12 cellular contexts compared by ENCODE assay signal in the genomic region with DNA sequence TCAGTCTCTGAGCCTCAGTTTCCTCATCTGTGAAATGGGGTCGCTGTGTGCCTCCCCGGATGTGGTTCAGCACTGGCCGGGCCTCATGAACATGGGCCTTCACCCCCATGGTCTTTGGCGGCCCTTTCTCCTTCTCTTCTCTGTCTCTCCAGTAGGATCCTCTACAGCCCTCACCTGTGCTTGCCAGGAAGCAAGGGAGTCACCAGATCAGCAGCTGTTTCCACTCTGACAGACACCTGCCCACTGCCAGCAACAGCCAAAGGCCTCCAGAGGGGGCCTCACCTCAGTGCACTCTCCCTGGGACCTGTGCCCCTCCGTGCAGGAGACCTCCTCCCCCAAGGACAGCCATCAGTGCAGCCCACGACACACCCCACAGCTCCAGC.
DNase-seq lines count a peak whose midpoint lies in the region; ATAC-seq and TF ChIP-seq lines count a peak whose summit lies in the region.
"Had no signal": no experiment of that assay in that cellular context is flagged by ENCODE, and none has a peak within 500 bp of the region (broad histone marks: within the 10 kb centered on the region; RNA-seq: fewer than 3 reads in every experiment).

No MANE protein-coding gene starts in this region.

- POLR2A ChIA-PET in activated CD4-positive, alpha-beta memory T cell treated with anti-CD3 and anti-CD28 coated beads for 36 hours (lab: Charles Lee), result no interaction called here

- CTCF ChIA-PET in activated CD4-positive, alpha-beta memory T cell treated with anti-CD3 and anti-CD28 coated beads for 36 hours (lab: Charles Lee), result no interaction called here

- no peaks in the 10 kb centered on the region for H3K27me3 Mint-ChIP-seq in activated CD4-positive, alpha-beta memory T cell treated with anti-CD3 and anti-CD28 coated beads for 36 hours
- peaks cover 27% of the 10 kb centered on the region for H3K27me3 Mint-ChIP-seq in neural crest cell (ENCODE audit: low read depth)

- no peak for TF ChIP-seq CTCF in neural crest cell (conservative IDR thresholded peaks at IDR 0.05)

- H3K9me3 Mint-ChIP-seq in activated CD4-positive, alpha-beta memory T cell treated with anti-CD3 and anti-CD28 coated beads for 36 hours, result no peaks in the 10 kb centered on the region
- H3K9me3 Mint-ChIP-seq in neural crest cell, result no peaks in the 10 kb centered on the region

- no peak overlapping the region for H3K27ac Mint-ChIP-seq in activated CD4-positive, alpha-beta memory T cell treated with anti-CD3 and anti-CD28 coated beads for 36 hours
- H3K27ac Mint-ChIP-seq in neural crest cell (ENCODE audit: unreplicated experiment), result peak overlapping the region; percentile 24

- H3K4me1 Mint-ChIP-seq in activated CD4-positive, alpha-beta memory T cell treated with anti-CD3 and anti-CD28 coated beads for 36 hours (ENCODE audit: low read depth), result peaks cover 27% of the 10 kb centered on the region
- peaks cover 33% of the 10 kb centered on the region for H3K4me1 Mint-ChIP-seq in neural crest cell

- intact Hi-C loops in activated CD4-positive, alpha-beta memory T cell treated with anti-CD3 and anti-CD28 coated beads for 36 hours (cut with micrococcal nuclease), result loop anchor here (1.0 kb wide), 1 partner anchor 22 kb away; no protein-coding TSS in a partner anchor

- DNase-seq in NCI-H1436 treated with DMSO at 0.1 percent for 48 hours (lab: John Stamatoyannopoulos, UW), result peak; percentile 16
- DNase-seq in NCI-H1436 (lab: John Stamatoyannopoulos, UW), result no peak
- DNase-seq in activated CD4-positive, alpha-beta memory T cell treated with anti-CD3 and anti-CD28 coated beads for 36 hours, result peak; percentile 12
- DNase-seq in neural crest cell (ENCODE audit: low read depth, low spot score), result no peak
- DNase-seq in activated gamma-delta T cell treated with Interleukin-2 at 50 U/mL for 16 hours, result no peak
- DNase-seq in DMS79 treated with DMSO at 0.1 percent for 48 hours (lab: John Stamatoyannopoulos, UW), result no peak
- no peak for DNase-seq in pons (ENCODE audit: low spot score)
- DNase-seq: 8988T, amniotic stem cell, NCI-H446, T1000 had no signal

- H3K36me3 Mint-ChIP-seq in activated CD4-positive, alpha-beta memory T cell treated with anti-CD3 and anti-CD28 coated beads for 36 hours, result no peaks in the 10 kb centered on the region
- no peaks in the 10 kb centered on the region for H3K36me3 Mint-ChIP-seq in neural crest cell (ENCODE audit: low read depth)

- H3K4me3 Mint-ChIP-seq in activated CD4-positive, alpha-beta memory T cell treated with anti-CD3 and anti-CD28 coated beads for 36 hours, result no peak overlapping the region
- H3K4me3 Mint-ChIP-seq in neural crest cell, result no peak overlapping the region

- ATAC-seq in HG03342 (IDR thresholded peaks at IDR 0.05; ENCODE audit: unreplicated experiment), result peak; percentile 19

Comparison
In these comparisons a context has a peak if more than half of its experiments do, and no peak if none do; other contexts are left out.
1. DNase-seq: peak in NCI-H1436 treated with DMSO at 0.1 percent for 48 hours (single experiment) and activated CD4-positive, alpha-beta memory T cell treated with anti-CD3 and anti-CD28 coated beads for 36 hours (single experiment); none in NCI-H1436 (single experiment), neural crest cell (single experiment), activated gamma-delta T cell treated with Interleukin-2 at 50 U/mL for 16 hours (single experiment), DMS79 treated with DMSO at 0.1 percent for 48 hours (single experiment) and pons (single experiment).